In the genomic region with DNA sequence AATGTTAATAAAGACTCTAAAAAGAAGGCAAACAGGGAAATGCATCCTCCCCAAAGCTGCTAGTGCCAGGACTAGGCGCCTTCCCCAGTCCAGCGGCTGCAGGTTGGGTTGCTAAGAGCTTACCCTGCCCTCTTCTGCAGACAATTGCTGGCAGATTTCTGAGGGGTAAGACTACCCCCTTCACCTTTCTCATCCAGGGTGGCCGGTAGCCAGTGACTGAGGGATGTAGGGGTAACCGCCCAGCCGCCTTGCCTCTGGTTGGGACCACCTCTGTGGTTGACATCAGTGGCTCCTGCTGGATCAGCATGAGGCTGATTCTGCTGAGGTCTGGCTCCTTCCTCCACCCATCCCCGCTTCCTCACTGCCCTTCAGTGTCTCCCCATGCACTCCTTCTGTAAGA, we compare ENCODE assay signal across 8 cellular contexts.
"Had no signal": no experiment of that assay in that cellular context is flagged by ENCODE, and none has a peak within 500 bp of the region (broad histone marks: within the 10 kb centered on the region; RNA-seq: fewer than 3 reads in every experiment).

No MANE protein-coding gene starts in this region.

- H3K27ac ChIP-seq: brain microvascular endothelial cell, colonic mucosa, gastroesophageal sphincter, heart right ventricle, prostate gland, testis had no signal

- H3K9ac ChIP-seq: SK-N-SH had no signal

- DNase-seq: activated naive CD4-positive, alpha-beta T cell treated with anti-CD3 and anti-CD28 coated beads, Interleukin-2, amount 50 U/mL, for 16 hours had no signal

- H3K36me3 ChIP-seq: brain microvascular endothelial cell, colonic mucosa, gastroesophageal sphincter, heart right ventricle, prostate gland had no signal

- H3K9me3 ChIP-seq: colonic mucosa, gastroesophageal sphincter, heart right ventricle, prostate gland, SK-N-SH, testis had no signal

- H3K4me2 ChIP-seq: SK-N-SH had no signal

- H3K4me3 ChIP-seq: colonic mucosa, gastroesophageal sphincter, heart right ventricle, prostate gland, testis had no signal

- H3K27me3 ChIP-seq: colonic mucosa, testis had no signal

- H3K4me1 ChIP-seq: colonic mucosa, prostate gland, testis had no signal
